13 cellular contexts compared by ENCODE assay signal in the genomic region with DNA sequence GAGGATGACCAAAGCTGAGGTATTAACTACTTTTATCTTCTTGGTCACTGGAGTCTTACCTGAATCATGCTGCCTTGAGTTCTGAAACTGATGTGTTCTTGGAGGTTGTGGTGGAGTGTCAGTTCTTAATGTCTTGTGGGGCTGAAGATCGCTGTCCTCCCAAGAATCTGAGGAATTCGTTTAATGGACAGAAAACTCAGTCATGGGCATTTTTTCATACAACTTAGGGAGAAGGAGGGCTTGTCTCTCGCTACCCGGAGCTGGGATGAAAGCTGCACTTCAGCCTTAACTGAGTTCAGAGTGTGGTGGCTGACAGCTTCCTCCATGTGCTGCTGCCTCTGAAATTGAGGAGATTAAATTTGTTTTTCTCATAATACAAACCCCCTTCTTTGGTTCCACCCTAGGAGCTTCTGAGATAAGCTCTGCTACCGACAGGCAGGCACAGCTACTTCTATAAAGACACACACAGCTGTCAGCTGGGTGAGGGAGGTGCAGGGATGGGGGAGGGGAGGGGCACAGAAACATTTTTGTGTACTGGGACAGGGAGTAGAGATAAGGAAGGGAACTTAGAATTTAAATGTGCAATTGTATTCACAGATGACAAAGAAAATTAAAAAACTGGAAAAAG. TPM values are rescaled to one million over a fixed set of nuclear protein-coding genes. Genes with fewer than 3 reads are reported as not detected.
DNase-seq lines count a peak whose midpoint lies in the region; FAIRE-seq and TF ChIP-seq lines count a peak whose summit lies in the region.
"Had no signal": no experiment of that assay in that cellular context is flagged by ENCODE, and none has a peak within 500 bp of the region (broad histone marks: within the 10 kb centered on the region; RNA-seq: fewer than 3 reads in every experiment).

No MANE protein-coding gene starts in this region.

- TF ChIP-seq CTCF in H9 (conservative IDR thresholded peaks at IDR 0.05): no peak
- TF ChIP-seq CTCF in endodermal cell (conservative IDR thresholded peaks at IDR 0.05): no peak
- no peak for TF ChIP-seq CTCF in foreskin fibroblast (IDR thresholded peaks at IDR 0.05; ENCODE audit: low read depth, low read length)

- H2BK12ac ChIP-seq in H9 (ENCODE audit: insufficient read length, low read depth, low read length): no peak overlapping the region

- no peak overlapping the region for H2BK15ac ChIP-seq in H9 (ENCODE audit: low read depth, low read length)

- H3K27ac ChIP-seq in H9 (ENCODE audit: insufficient read length, low read depth, low read length) (no peak overlapping the region), endodermal cell (ENCODE audit: low read depth, low read length) (no peak overlapping the region)

- no peak overlapping the region for H3K4ac ChIP-seq in H9 (ENCODE audit: low read depth, low read length)

- H3K4me3 ChIP-seq in endodermal cell (ENCODE audit: low read length) (no peak overlapping the region), foreskin fibroblast (ENCODE audit: low read depth in 1 of 2, low read length in 2 of 2) (no peak overlapping the region)

- no peak overlapping the region for H4K91ac ChIP-seq in H9 (ENCODE audit: insufficient read length, low read depth, low read length)

- H3K23me2 ChIP-seq in H9 (ENCODE audit: insufficient read length, low read depth, low read length, poor library complexity, severe bottlenecking): no peaks in the 10 kb centered on the region

- H3K36me3 Mint-ChIP-seq in H9 (ENCODE audit: insufficient read depth in 1 of 3, low read depth in 3 of 3): peaks cover 62 to 96% (median 73%) of the 10 kb centered on the region in 3 experiments
- H3K36me3 Mint-ChIP-seq in endodermal cell (ENCODE audit: low read depth): peaks cover 78% of the 10 kb centered on the region
- H3K36me3 Mint-ChIP-seq: natural killer cell treated with Interleukin-12 subunit alpha and Interleukin-12 subunit beta and Interleukin-15 and Interleukin-18, amount 100 ng/mL, for 72 hours had no signal

- H3K18ac ChIP-seq in H9 (ENCODE audit: insufficient read length, low read depth, low read length): no peak overlapping the region

- peaks cover 31% of the 10 kb centered on the region for H3K36me3 ChIP-seq in endodermal cell (ENCODE audit: control insufficient read depth, insufficient read depth, low read length)

- DNase-seq in H9 (no peak), RCC 7860 (ENCODE audit: low spot score) (peak; percentile 7), endodermal cell (no peak), renal cortical epithelial cell (ENCODE audit: low read depth) (peak; percentile 15), ACHN (no peak), GM03348 (ENCODE audit: low spot score) (no peak), foreskin fibroblast (no peak), NCI-H524 (lab: John Stamatoyannopoulos, UW) (no peak)
- DNase-seq: aorta; NCI-H345; stimulated activated naive CD4-positive, alpha-beta T cell had no signal

- H3K4me3 Mint-ChIP-seq in H9 (peak overlapping the region in 1 of 2 experiments; percentile 7; a peak in 2 of 5 replicates), endodermal cell (no peak overlapping the region)
- H3K4me3 Mint-ChIP-seq: natural killer cell treated with Interleukin-12 subunit alpha and Interleukin-12 subunit beta and Interleukin-15 and Interleukin-18, amount 100 ng/mL, for 72 hours had no signal

- H2AFZ ChIP-seq in H9 (ENCODE audit: low read length): no peak overlapping the region

- H3K27me3 ChIP-seq in H9 (ENCODE audit: insufficient read depth, low read length): no peaks in the 10 kb centered on the region
- no peaks in the 10 kb centered on the region for H3K27me3 ChIP-seq in endodermal cell (ENCODE audit: control insufficient read depth, insufficient read depth, low read length, poor library complexity, severe bottlenecking)

- H2AK5ac ChIP-seq in H9 (ENCODE audit: insufficient read length, low read length): no peak overlapping the region

- H3K27ac Mint-ChIP-seq in H9: peak overlapping the region; percentile 81 to 97 (median 96); a peak in 5 of 7 replicates
- H3K27ac Mint-ChIP-seq in endodermal cell: peak overlapping the region; percentile 91
- H3K27ac Mint-ChIP-seq: natural killer cell treated with Interleukin-12 subunit alpha and Interleukin-12 subunit beta and Interleukin-15 and Interleukin-18, amount 100 ng/mL, for 72 hours had no signal

- no peak overlapping the region for H3K9ac ChIP-seq in H9 (ENCODE audit: extremely low read depth, insufficient read length, low read length)
- H3K9ac ChIP-seq in endodermal cell (ENCODE audit: extremely low read depth, low read length, poor library complexity, severe bottlenecking): no peak overlapping the region

- WGBS in H9 (ENCODE audit: extremely low coverage, insufficient read length, low lambda C conversion rate): no CpG with 5 or more reads among the region's 5 CpGs
- WGBS in endodermal cell (ENCODE audit: insufficient coverage in 1 of 2, insufficient read length in 1 of 2), 2 experiments: 76 to 90% methylated on average over 2 to 4 of the region's 5 CpGs

- FAIRE-seq in RCC 7860 (lab: Jason Lieb, UNC): no peak
- FAIRE-seq: GM18507 had no signal

- H3K9me3 Mint-ChIP-seq in H9 (no peaks in the 10 kb centered on the region), endodermal cell (no peaks in the 10 kb centered on the region)
- H3K9me3 Mint-ChIP-seq: natural killer cell treated with Interleukin-12 subunit alpha and Interleukin-12 subunit beta and Interleukin-15 and Interleukin-18, amount 100 ng/mL, for 72 hours had no signal

- no peak overlapping the region for H4K5ac ChIP-seq in H9 (ENCODE audit: insufficient read length, low read depth, low read length)

- H2BK20ac ChIP-seq in H9 (ENCODE audit: low read depth, low read length, poor library complexity, severe bottlenecking): no peak overlapping the region

- H3K23ac ChIP-seq in H9 (ENCODE audit: insufficient read length, low read depth, low read length): no peak overlapping the region

- H3K4me1 ChIP-seq in H9 (ENCODE audit: insufficient read depth, low read length) (peaks cover 7% of the 10 kb centered on the region; the same call in 1 of the 2 replicates), endodermal cell (ENCODE audit: control insufficient read depth, insufficient read depth, low read length) (peaks cover 5% of the 10 kb centered on the region)

- H3K79me1 ChIP-seq in H9 (ENCODE audit: insufficient read depth, low read depth, low read length, poor library complexity, severe bottlenecking): no peaks in the 10 kb centered on the region

- H3K27me3 Mint-ChIP-seq in H9 (ENCODE audit: low read depth) (no peaks in the 10 kb centered on the region), endodermal cell (ENCODE audit: insufficient read depth) (no peaks in the 10 kb centered on the region)
- H3K27me3 Mint-ChIP-seq: natural killer cell treated with Interleukin-12 subunit alpha and Interleukin-12 subunit beta and Interleukin-15 and Interleukin-18, amount 100 ng/mL, for 72 hours had no signal

- H3K56ac ChIP-seq in H9 (ENCODE audit: insufficient read length, low read depth, low read length): no peak overlapping the region

- no peak overlapping the region for H2BK5ac ChIP-seq in H9 (ENCODE audit: insufficient read length, low read length)

- H4K20me1 ChIP-seq in H9 (ENCODE audit: control insufficient read depth, insufficient read depth, insufficient read length): no peaks in the 10 kb centered on the region

- H2BK120ac ChIP-seq in H9 (ENCODE audit: low read depth, low read length, poor library complexity, severe bottlenecking): no peak overlapping the region

- no peak overlapping the region for H4K8ac ChIP-seq in H9 (replicated peaks; ENCODE audit: insufficient read length, low read depth, low read length)

- H3T11ph ChIP-seq in H9 (ENCODE audit: low read length): no peak overlapping the region

- H3K4me1 Mint-ChIP-seq in H9 (peaks cover 49 to 58% of the 10 kb centered on the region in 2 experiments), endodermal cell (peaks cover 28% of the 10 kb centered on the region)

- no peak overlapping the region for H3K4me2 ChIP-seq in H9 (ENCODE audit: insufficient read depth, insufficient read length, low read length)

- no peak overlapping the region for H3K14ac ChIP-seq in H9 (ENCODE audit: insufficient read depth, low read length)

- in situ Hi-C loops in ACHN (cut with HindIII; ENCODE audit: low pct_ligation_motif_present, low pct_unique_long_range_greater_than_20kb, low sequenced_read_pairs): no loop called here

- H3K9me3 ChIP-seq in H9 (ENCODE audit: control insufficient read depth, low read depth, low read length): no peaks in the 10 kb centered on the region
- no peaks in the 10 kb centered on the region for H3K9me3 ChIP-seq in endodermal cell (ENCODE audit: control insufficient read depth, low read length)

- no peaks in the 10 kb centered on the region for H3K79me2 ChIP-seq in H9 (ENCODE audit: insufficient read depth, low read length)

RNA-seq across cellular contexts. Expression of a gene that starts 30.8 kb away (rescaled TPM):
- total RNA-seq in H9 (2021): 239 and 249 TPM in 2 replicates
- 100 to 1,000 TPM; 135 to 239 TPM for total RNA-seq in endodermal cell
- polyA plus RNA-seq in endodermal cell (2013, experiment 1 of 2): 124 TPM
- polyA plus RNA-seq in endodermal cell (2013, experiment 2 of 2): 120 TPM
- total RNA-seq in renal cortical epithelial cell: 135 and 137 TPM in 2 replicates

RNA-seq across cellular contexts. Expression of a gene that starts 53.1 kb away (rescaled TPM):
- total RNA-seq in H9 (2021) (87.8 and 90.7 TPM in 2 replicates), endodermal cell (10 to 100 TPM; 13.8 to 31.0 TPM), renal cortical epithelial cell (5.6 and 16.7 TPM in 2 replicates)
- 13.4 TPM for polyA plus RNA-seq in endodermal cell (2013, experiment 1 of 2)
- 11.2 TPM for polyA plus RNA-seq in endodermal cell (2013, experiment 2 of 2)

Comparison
In these comparisons a context has a peak if more than half of its experiments do, and no peak if none do; other contexts are left out.
1. DNase-seq: peak in RCC 7860 (single experiment) and renal cortical epithelial cell (single experiment); none in H9 (single experiment), endodermal cell (single experiment), ACHN (single experiment), GM03348 (single experiment), foreskin fibroblast (0 of 2) and NCI-H524 (0 of 2).